ENCODE assay signal across 1 cellular context in the genomic region with DNA sequence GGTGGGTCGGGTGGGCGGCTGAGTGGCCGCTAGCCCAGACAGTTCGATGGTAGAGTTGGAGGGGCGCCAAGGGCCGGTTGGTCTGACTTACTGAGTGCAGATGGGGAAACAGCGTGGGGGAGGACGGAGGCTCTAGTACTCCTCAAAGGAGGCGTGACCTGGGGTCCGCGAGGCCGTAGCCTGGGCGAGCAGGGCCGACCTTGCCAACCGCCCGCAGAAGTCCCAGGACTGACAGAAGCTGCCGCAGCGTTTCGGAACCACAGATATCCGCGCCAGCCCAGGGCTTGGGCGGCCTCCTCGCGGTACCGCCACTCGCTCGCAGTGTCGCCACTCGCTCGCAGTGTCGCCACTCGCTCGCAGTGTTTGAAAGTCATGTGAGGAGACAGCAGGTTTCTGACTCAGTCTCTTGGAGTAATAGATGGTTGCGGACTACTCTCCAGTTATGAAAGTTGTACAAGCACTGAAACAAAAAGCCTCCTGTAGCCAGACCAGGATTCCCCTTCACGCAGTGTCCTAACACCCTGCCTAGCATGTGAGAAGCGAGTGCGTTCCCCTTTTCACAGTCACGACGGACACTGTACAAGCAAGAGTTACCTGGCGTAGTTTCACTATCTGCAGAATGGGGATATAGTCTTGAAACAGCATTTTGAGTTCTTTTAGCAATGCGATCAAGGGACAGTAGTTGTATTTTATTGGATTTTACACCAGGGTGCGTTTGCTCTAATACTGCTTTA.
TF ChIP-seq lines count a peak whose summit lies in the region.

No MANE protein-coding gene starts in this region.

TF ChIP-seq in HEK293, 187 proteins besides CTCF, POLR2A, EP300 and RAD21 (continued from another document):
- TF ChIP-seq, protein P1, sequence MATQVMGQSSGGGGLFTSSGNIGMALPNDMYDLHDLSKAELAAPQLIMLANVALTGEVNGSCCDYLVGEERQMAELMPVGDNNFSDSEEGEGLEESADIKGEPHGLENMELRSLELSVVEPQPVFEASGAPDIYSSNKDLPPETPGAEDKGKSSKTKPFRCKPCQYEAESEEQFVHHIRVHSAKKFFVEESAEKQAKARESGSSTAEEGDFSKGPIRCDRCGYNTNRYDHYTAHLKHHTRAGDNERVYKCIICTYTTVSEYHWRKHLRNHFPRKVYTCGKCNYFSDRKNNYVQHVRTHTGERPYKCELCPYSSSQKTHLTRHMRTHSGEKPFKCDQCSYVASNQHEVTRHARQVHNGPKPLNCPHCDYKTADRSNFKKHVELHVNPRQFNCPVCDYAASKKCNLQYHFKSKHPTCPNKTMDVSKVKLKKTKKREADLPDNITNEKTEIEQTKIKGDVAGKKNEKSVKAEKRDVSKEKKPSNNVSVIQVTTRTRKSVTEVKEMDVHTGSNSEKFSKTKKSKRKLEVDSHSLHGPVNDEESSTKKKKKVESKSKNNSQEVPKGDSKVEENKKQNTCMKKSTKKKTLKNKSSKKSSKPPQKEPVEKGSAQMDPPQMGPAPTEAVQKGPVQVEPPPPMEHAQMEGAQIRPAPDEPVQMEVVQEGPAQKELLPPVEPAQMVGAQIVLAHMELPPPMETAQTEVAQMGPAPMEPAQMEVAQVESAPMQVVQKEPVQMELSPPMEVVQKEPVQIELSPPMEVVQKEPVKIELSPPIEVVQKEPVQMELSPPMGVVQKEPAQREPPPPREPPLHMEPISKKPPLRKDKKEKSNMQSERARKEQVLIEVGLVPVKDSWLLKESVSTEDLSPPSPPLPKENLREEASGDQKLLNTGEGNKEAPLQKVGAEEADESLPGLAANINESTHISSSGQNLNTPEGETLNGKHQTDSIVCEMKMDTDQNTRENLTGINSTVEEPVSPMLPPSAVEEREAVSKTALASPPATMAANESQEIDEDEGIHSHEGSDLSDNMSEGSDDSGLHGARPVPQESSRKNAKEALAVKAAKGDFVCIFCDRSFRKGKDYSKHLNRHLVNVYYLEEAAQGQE (tag by site-specific recombination; IDR thresholded peaks at IDR 0.05): no peak
- TF ChIP-seq ZNF274 (IDR thresholded peaks at IDR 0.05; ENCODE audit: low read length) (no peak), ZNF274 (tag by site-specific recombination; IDR thresholded peaks at IDR 0.05; ENCODE audit: borderline replicate concordance) (no peak), ZNF174 (tag by site-specific recombination; IDR thresholded peaks at IDR 0.05) (no peak), ZNF707 (tag by site-specific recombination; IDR thresholded peaks at IDR 0.05) (no peak), ZNF311 (tag by site-specific recombination; IDR thresholded peaks at IDR 0.05; ENCODE audit: borderline replicate concordance) (no peak), ZNF529 (tag by site-specific recombination; IDR thresholded peaks at IDR 0.05; ENCODE audit: insufficient replicate concordance) (no peak), KLF10 (tag by site-specific recombination; IDR thresholded peaks at IDR 0.05) (no peak), ZBTB17 (tag by site-specific recombination; IDR thresholded peaks at IDR 0.05) (peak; percentile 59; the same call in 1 of the 2 replicates), TRIM28 (IDR thresholded peaks at IDR 0.05; ENCODE audit: borderline replicate concordance, low read length) (no peak), ZNF837 (tag by site-specific recombination; IDR thresholded peaks at IDR 0.05) (no peak), ZNF514 (tag by site-specific recombination; IDR thresholded peaks at IDR 0.05) (no peak), OSR2 (tag by site-specific recombination; IDR thresholded peaks at IDR 0.05) (no peak), ZNF530 (tag by site-specific recombination; IDR thresholded peaks at IDR 0.05; ENCODE audit: low read depth) (no peak), ZFHX2 (tag by site-specific recombination; conservative IDR thresholded peaks at IDR 0.05) (peak; percentile 25; the same call in 1 of the 2 replicates), ZNF221 (tag by site-specific recombination; IDR thresholded peaks at IDR 0.05; ENCODE audit: borderline replicate concordance) (no peak), ZNF585B (tag by site-specific recombination; IDR thresholded peaks at IDR 0.05) (no peak), ZNF777 (tag by site-specific recombination; IDR thresholded peaks at IDR 0.05; ENCODE audit: borderline replicate concordance) (peak; percentile 42; the same call in 1 of the 2 replicates), ZNF214 (tag by site-specific recombination; IDR thresholded peaks at IDR 0.05; ENCODE audit: borderline replicate concordance) (no peak), ZSCAN30 (tag by site-specific recombination; IDR thresholded peaks at IDR 0.05) (no peak), ZNF211 (tag by site-specific recombination; IDR thresholded peaks at IDR 0.05; ENCODE audit: low read depth) (no peak), ZSCAN23 (tag by site-specific recombination; IDR thresholded peaks at IDR 0.05) (no peak), ZNF660 (tag by site-specific recombination; IDR thresholded peaks at IDR 0.05) (peak; percentile 57), ZNF175 (tag by site-specific recombination; IDR thresholded peaks at IDR 0.05) (no peak), ZNF629 (tag by site-specific recombination; IDR thresholded peaks at IDR 0.05) (0 out of 2 replicates have a peak, but pooled peaks have one; percentile 40), ZXDB (tag by site-specific recombination; IDR thresholded peaks at IDR 0.05) (no peak), GLIS2 (tag by site-specific recombination; IDR thresholded peaks at IDR 0.05) (peak; percentile 13; the same call in 1 of the 2 replicates), ZNF366 (tag by site-specific recombination; conservative IDR thresholded peaks at IDR 0.05) (no peak), SCRT1 (tag by site-specific recombination; IDR thresholded peaks at IDR 0.05; ENCODE audit: borderline replicate concordance) (no peak), ZNF600 (tag by site-specific recombination; IDR thresholded peaks at IDR 0.05) (peak; percentile 62; the same call in 1 of the 2 replicates), MEIS1 (CRISPR knock-in tag; IDR thresholded peaks at IDR 0.05; ENCODE audit: borderline replicate concordance) (no peak), ZNF114 (tag by site-specific recombination; IDR thresholded peaks at IDR 0.05) (no peak)
- TF ChIP-seq, protein P2, sequence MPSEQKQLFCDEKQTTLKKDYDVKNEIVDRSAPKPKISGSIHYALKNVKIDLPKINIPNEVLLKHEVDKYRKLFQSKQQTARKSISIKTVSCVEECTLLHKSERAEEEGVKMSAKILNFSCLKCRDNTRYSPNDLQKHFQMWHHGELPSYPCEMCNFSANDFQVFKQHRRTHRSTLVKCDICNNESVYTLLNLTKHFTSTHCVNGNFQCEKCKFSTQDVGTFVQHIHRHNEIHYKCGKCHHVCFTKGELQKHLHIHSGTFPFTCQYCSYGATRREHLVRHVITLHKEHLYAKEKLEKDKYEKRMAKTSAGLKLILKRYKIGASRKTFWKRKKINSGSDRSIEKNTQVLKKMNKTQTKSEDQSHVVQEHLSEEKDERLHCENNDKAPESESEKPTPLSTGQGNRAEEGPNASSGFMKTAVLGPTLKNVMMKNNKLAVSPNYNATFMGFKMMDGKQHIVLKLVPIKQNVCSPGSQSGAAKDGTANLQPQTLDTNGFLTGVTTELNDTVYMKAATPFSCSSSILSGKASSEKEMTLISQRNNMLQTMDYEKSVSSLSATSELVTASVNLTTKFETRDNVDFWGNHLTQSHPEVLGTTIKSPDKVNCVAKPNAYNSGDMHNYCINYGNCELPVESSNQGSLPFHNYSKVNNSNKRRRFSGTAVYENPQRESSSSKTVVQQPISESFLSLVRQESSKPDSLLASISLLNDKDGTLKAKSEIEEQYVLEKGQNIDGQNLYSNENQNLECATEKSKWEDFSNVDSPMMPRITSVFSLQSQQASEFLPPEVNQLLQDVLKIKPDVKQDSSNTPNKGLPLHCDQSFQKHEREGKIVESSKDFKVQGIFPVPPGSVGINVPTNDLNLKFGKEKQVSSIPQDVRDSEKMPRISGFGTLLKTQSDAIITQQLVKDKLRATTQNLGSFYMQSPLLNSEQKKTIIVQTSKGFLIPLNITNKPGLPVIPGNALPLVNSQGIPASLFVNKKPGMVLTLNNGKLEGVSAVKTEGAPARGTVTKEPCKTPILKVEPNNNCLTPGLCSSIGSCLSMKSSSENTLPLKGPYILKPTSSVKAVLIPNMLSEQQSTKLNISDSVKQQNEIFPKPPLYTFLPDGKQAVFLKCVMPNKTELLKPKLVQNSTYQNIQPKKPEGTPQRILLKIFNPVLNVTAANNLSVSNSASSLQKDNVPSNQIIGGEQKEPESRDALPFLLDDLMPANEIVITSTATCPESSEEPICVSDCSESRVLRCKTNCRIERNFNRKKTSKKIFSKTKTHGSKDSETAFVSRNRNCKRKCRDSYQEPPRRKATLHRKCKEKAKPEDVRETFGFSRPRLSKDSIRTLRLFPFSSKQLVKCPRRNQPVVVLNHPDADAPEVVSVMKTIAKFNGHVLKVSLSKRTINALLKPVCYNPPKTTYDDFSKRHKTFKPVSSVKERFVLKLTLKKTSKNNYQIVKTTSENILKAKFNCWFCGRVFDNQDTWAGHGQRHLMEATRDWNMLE (tag by site-specific recombination; conservative IDR thresholded peaks at IDR 0.05; ENCODE audit: low read depth): no peak
- TF ChIP-seq, protein P3, sequence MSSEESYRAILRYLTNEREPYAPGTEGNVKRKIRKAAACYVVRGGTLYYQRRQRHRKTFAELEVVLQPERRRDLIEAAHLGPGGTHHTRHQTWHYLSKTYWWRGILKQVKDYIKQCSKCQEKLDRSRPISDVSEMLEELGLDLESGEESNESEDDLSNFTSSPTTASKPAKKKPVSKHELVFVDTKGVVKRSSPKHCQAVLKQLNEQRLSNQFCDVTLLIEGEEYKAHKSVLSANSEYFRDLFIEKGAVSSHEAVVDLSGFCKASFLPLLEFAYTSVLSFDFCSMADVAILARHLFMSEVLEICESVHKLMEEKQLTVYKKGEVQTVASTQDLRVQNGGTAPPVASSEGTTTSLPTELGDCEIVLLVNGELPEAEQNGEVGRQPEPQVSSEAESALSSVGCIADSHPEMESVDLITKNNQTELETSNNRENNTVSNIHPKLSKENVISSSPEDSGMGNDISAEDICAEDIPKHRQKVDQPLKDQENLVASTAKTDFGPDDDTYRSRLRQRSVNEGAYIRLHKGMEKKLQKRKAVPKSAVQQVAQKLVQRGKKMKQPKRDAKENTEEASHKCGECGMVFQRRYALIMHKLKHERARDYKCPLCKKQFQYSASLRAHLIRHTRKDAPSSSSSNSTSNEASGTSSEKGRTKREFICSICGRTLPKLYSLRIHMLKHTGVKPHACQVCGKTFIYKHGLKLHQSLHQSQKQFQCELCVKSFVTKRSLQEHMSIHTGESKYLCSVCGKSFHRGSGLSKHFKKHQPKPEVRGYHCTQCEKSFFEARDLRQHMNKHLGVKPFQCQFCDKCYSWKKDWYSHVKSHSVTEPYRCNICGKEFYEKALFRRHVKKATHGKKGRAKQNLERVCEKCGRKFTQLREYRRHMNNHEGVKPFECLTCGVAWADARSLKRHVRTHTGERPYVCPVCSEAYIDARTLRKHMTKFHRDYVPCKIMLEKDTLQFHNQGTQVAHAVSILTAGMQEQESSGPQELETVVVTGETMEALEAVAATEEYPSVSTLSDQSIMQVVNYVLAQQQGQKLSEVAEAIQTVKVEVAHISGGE (tag by site-specific recombination; conservative IDR thresholded peaks at IDR 0.05; ENCODE audit: low read depth): no peak
- TF ChIP-seq, protein P4, sequence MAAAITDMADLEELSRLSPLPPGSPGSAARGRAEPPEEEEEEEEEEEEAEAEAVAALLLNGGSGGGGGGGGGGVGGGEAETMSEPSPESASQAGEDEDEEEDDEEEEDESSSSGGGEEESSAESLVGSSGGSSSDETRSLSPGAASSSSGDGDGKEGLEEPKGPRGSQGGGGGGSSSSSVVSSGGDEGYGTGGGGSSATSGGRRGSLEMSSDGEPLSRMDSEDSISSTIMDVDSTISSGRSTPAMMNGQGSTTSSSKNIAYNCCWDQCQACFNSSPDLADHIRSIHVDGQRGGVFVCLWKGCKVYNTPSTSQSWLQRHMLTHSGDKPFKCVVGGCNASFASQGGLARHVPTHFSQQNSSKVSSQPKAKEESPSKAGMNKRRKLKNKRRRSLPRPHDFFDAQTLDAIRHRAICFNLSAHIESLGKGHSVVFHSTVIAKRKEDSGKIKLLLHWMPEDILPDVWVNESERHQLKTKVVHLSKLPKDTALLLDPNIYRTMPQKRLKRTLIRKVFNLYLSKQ (tag by site-specific recombination; IDR thresholded peaks at IDR 0.05; ENCODE audit: borderline replicate concordance): no peak
